In the genomic region with DNA sequence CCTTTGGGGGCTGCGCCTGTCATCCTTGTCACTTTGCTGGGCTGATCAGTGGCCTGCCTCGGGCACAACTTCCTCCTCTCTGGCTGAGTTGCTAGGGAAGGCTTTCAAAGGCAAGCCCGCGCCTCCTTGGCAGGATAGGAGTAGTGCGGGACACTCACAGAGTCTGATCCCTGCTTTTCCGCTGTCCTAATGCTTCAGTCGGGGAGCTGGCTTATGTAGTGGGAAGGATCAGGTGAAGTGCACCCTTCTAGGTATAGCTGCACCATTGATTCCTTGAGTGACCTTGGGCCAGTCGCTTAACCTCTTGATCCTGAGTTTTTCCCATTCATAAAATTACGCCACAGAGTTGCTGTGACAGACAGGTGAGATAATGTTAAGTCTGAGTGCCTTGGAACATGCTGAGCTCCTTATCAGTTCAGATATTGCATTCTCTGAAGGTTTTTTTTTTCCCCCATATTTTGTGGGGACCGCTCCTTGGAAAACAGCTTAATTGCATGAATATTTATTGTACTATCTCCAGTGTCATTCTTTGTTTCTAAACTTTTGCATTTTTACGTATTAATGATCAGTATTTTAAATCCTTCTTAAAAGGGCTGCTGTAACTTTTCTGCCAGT, we compare ENCODE assay signal across 8 cellular contexts. TPM values are rescaled to one million over a fixed set of nuclear protein-coding genes. Genes with fewer than 3 reads are reported as not detected.
DNase-seq lines count a peak whose midpoint lies in the region; ATAC-seq and TF ChIP-seq lines count a peak whose summit lies in the region.

No MANE protein-coding gene starts in this region.

- in situ Hi-C loops in Panc1 (cut with HindIII; ENCODE audit: low pct_unique_long_range_greater_than_20kb, low sequenced_read_pairs) = no loop called here

- H3K4me1 Mint-ChIP-seq in mesothelial cell of epicardium = peaks cover 36% of the 10 kb centered on the region

- DNase-seq in NCI-H2196 (lab: John Stamatoyannopoulos, UW; ENCODE audit: unreplicated experiment) = peak; percentile 53
- no peak for DNase-seq in NCI-H2196 treated with DMSO at 0.1 percent for 48 hours (lab: John Stamatoyannopoulos, UW; ENCODE audit: unreplicated experiment)
- DNase-seq in Panc1 (ENCODE audit: low read depth, low spot score) = peak; percentile 51
- DNase-seq in coronary artery (ENCODE audit: low spot score) = no peak
- DNase-seq in mesothelial cell of epicardium (ENCODE audit: low spot score in 2 of 2, unreplicated experiment in 2 of 2) = no peak
- no peak for DNase-seq in aorta
- no peak for DNase-seq in activated effector memory CD4-positive, alpha-beta T cell treated with anti-CD3 and anti-CD28 coated beads, Interleukin-2, amount 50 U/mL, for 16 hours

- ATAC-seq in HG02938 (IDR thresholded peaks at IDR 0.05; ENCODE audit: unreplicated experiment) (peak; percentile 10), Panc1 (peak; percentile 56), aorta (ENCODE audit: low FRiP score) (peak; percentile 36)

- no peaks in the 10 kb centered on the region for H3K36me3 Mint-ChIP-seq in mesothelial cell of epicardium

- H3K9me3 ChIP-seq in Panc1 (ENCODE audit: control insufficient read depth, insufficient read depth, low read depth, low read length) = no peaks in the 10 kb centered on the region
- no peaks in the 10 kb centered on the region for H3K9me3 ChIP-seq in aorta (ENCODE audit: control insufficient read depth, low read length)

- peak overlapping the region; percentile 90 for H3K27ac Mint-ChIP-seq in mesothelial cell of epicardium

- intact Hi-C loops in Panc1 (cut with micrococcal nuclease; ENCODE audit: unreplicated experiment) = loop anchor here (10.0 kb wide), 1 partner anchor 211 kb away; no protein-coding TSS in a partner anchor
- intact Hi-C loops in aorta (cut with DNase I) = no loop called here

- H3K27me3 ChIP-seq in Panc1 (ENCODE audit: control insufficient read depth, insufficient read depth, low read length) (no peaks in the 10 kb centered on the region), aorta (ENCODE audit: control insufficient read depth in 1 of 2, insufficient read depth in 2 of 2, low read length in 1 of 2) (no peaks in the 10 kb centered on the region)

- H3K4me1 ChIP-seq in Panc1 (ENCODE audit: control insufficient read depth, insufficient read depth, low read length) (peaks cover 26% of the 10 kb centered on the region), aorta (ENCODE audit: control insufficient read depth in 1 of 2, insufficient read depth in 2 of 2, low read length in 2 of 2) (peaks cover 0 to 3% of the 10 kb centered on the region in 2 donors)

- no TSS peak for BruUV-seq in Panc1 (replicated peaks; lab: Mats Ljungman, UMichigan)

- POLR2A ChIA-PET in Panc1 (lab: Charles Lee) = interaction anchor here (0.5 to 1.8 kb wide), 4 partner anchors 21 to 341 kb away, joined by 3 to 10 read pairs (median 4); no protein-coding TSS in a partner anchor

- H3K27me3 Mint-ChIP-seq in mesothelial cell of epicardium (ENCODE audit: low read depth) = no peaks in the 10 kb centered on the region

- H3K4me3 Mint-ChIP-seq in mesothelial cell of epicardium = peak overlapping the region; percentile 87

- H3K27ac ChIP-seq in Panc1 (ENCODE audit: low read length) (peak overlapping the region; percentile 87), coronary artery (peak overlapping the region; percentile 79 to 94), aorta (ENCODE audit: low read depth in 1 of 2, low read length in 2 of 2) (peak overlapping the region; percentile 10 to 87)

- H3K9me3 Mint-ChIP-seq in mesothelial cell of epicardium = no peaks in the 10 kb centered on the region

- TF ChIP-seq CTCF in Panc1 (IDR thresholded peaks at IDR 0.05) = no peak
- no peak for TF ChIP-seq CTCF in coronary artery (IDR thresholded peaks at IDR 0.05)
- TF ChIP-seq CTCF in mesothelial cell of epicardium (IDR thresholded peaks at IDR 0.05; ENCODE audit: unreplicated experiment) = no peak

- CTCF ChIA-PET in Panc1 (lab: Charles Lee) = interaction anchor here (0.6 to 1.3 kb wide), 4 partner anchors 72 to 180 kb away, joined by 3 to 5 read pairs (median 3); no protein-coding TSS in a partner anchor

- peaks cover 15% of the 10 kb centered on the region for H3K36me3 ChIP-seq in Panc1 (ENCODE audit: control insufficient read depth, insufficient read depth, low read length)
- H3K36me3 ChIP-seq in aorta (ENCODE audit: control insufficient read depth in 1 of 2, insufficient read depth in 2 of 2, low read length in 1 of 2) = no peaks in the 10 kb centered on the region

- WGBS in aorta, 2 donors = 1 to 3% methylated on average over 11 of the region's 11 CpGs

- H3K4me3 ChIP-seq in Panc1 (ENCODE audit: low read depth in 2 of 2, low read length in 2 of 2) = peak overlapping the region; percentile 77 to 88
- H3K4me3 ChIP-seq in coronary artery = peak overlapping the region; percentile 86
- peak overlapping the region; percentile 67 to 76 for H3K4me3 ChIP-seq in aorta (ENCODE audit: low read length in 2 of 2)

RNA-seq across cellular contexts. Expression of a gene that starts 0.9 kb away (rescaled TPM):
- total RNA-seq in Panc1 (2021; ENCODE audit: unreplicated experiment) (273 TPM), mesothelial cell of epicardium (123 to 140 TPM (median 129 TPM) in 3 replicates), aorta (100 to 1,000 TPM; 135 to 158 TPM)
- 123 TPM for polyA plus RNA-seq in Panc1 (2012; ENCODE audit: insufficient read length)
- polyA plus RNA-seq in aorta = 10 to 100 TPM; 41.2 to 76.0 TPM

Comparison
In these comparisons a context has a peak if more than half of its experiments do, and no peak if none do; other contexts are left out.
1. DNase-seq: peak in NCI-H2196 (single experiment) and Panc1 (single experiment); none in NCI-H2196 treated with DMSO at 0.1 percent for 48 hours (single experiment), coronary artery (single experiment), mesothelial cell of epicardium (0 of 2), aorta (0 of 2) and activated effector memory CD4-positive, alpha-beta T cell treated with anti-CD3 and anti-CD28 coated beads, Interleukin-2, amount 50 U/mL, for 16 hours (single experiment).
2. Peak in every context shown above with its lines, with median percentiles within 50 percentile points of each other: ATAC-seq, H3K27ac ChIP-seq and H3K4me3 ChIP-seq.